In the genomic region with DNA sequence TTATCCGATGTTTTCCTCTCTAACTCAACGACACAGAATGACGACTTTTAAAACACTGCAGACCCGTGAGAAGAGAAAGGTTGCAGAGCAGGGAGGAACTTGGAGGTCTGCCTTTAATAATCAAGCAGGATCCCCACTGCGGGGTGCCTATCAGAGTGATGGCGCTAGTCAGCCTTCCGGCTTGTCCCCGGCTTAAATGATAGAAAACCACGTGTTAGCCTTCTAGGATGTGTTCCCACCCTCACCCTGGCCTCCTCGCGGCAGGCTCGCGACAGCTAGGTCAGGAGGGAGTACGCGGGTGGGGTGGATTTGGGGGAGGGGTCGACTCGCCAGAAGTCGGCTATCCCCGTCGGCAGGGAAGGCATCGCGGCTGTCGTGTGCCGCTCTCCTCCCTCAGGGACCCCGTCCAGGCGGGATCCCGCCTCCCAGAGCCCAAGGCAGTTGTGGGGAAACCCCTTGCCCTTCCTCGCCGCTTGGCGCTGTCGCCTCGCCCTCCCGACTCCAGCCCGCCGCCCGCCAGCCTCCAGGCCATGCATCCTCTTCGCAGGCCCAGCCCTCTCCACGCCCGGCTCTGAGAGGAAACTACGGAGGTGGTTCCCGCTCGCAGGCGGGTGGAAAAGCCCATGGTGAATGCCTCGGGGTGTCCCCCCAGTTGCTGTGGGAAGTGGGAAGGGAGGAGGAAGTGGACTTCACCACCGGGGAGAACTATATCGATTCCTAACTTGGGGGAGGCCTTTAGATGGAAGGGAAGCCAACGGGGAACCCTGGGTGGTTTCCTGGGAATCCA, we compare ENCODE assay signal across 8 cellular contexts. TPM values are rescaled to one million over a fixed set of nuclear protein-coding genes. Genes with fewer than 3 reads are reported as not detected.
DNase-seq lines count a peak whose midpoint lies in the region; ATAC-seq and TF ChIP-seq lines count a peak whose summit lies in the region.

No MANE protein-coding gene starts in this region.

- H3K4me1 ChIP-seq in RWPE2 (ENCODE audit: insufficient read depth, poor library complexity, severe bottlenecking) (peaks cover 26% of the 10 kb centered on the region), foreskin keratinocyte (peaks cover 19% of the 10 kb centered on the region), neuron (ENCODE audit: insufficient read depth, low read length) (peaks cover 40% of the 10 kb centered on the region), subcutaneous abdominal adipose tissue (ENCODE audit: control insufficient read depth in 5 of 5, insufficient read depth in 5 of 5, low read length in 5 of 5) (peaks cover 5 to 41% (median 25%) of the 10 kb centered on the region in 5 donors)

- H3K27ac ChIP-seq in RWPE2 (ENCODE audit: poor library complexity, severe bottlenecking): peak overlapping the region; percentile 84
- peak overlapping the region; percentile 99 for H3K27ac ChIP-seq in foreskin keratinocyte
- H3K27ac ChIP-seq in subcutaneous abdominal adipose tissue (ENCODE audit: low read depth, low read length): peak overlapping the region; percentile 96

- DNase-seq in DMS79 treated with DMSO at 0.1 percent for 48 hours (lab: John Stamatoyannopoulos, UW): peak; percentile 65
- DNase-seq in Kasumi-1 (lab: John Stamatoyannopoulos, UW): peak; percentile 69 to 79
- DNase-seq in RWPE2 (ENCODE audit: low spot score): peak; percentile 83
- peak; percentile 63 for DNase-seq in activated gamma-delta T cell (lab: John Stamatoyannopoulos, UW)
- DNase-seq in foreskin keratinocyte: peak; percentile 73 to 83

- H3K4me3 ChIP-seq in RWPE2 (ENCODE audit: severe bottlenecking) (peak overlapping the region; percentile 88), neuron (ENCODE audit: low read length) (peak overlapping the region; percentile 92), subcutaneous abdominal adipose tissue (ENCODE audit: low read depth in 1 of 5, low read length in 5 of 5) (peak overlapping the region; percentile 82 to 98 (median 92))

- H3K36me3 ChIP-seq in RWPE2 (ENCODE audit: low read depth) (peaks cover 6% of the 10 kb centered on the region), neuron (ENCODE audit: insufficient read depth, low read length) (peaks cover 3% of the 10 kb centered on the region), subcutaneous abdominal adipose tissue (ENCODE audit: control insufficient read depth in 5 of 5, insufficient read depth in 5 of 5, low read length in 5 of 5) (no peaks in the 10 kb centered on the region)

- ATAC-seq in GM21786 (IDR thresholded peaks at IDR 0.05; ENCODE audit: unreplicated experiment): peak; percentile 25
- ATAC-seq in RWPE2 (ENCODE audit: low read depth): peak; percentile 37
- ATAC-seq in foreskin keratinocyte: peak; percentile 61

- H3K27me3 ChIP-seq in RWPE2 (ENCODE audit: insufficient read depth, poor library complexity, severe bottlenecking) (no peaks in the 10 kb centered on the region), foreskin keratinocyte (no peaks in the 10 kb centered on the region), neuron (ENCODE audit: insufficient read depth, low read length) (no peaks in the 10 kb centered on the region), subcutaneous abdominal adipose tissue (ENCODE audit: control insufficient read depth in 5 of 5, insufficient read depth in 4 of 5, low read length in 5 of 5) (no peaks in the 10 kb centered on the region)

- no peak for TF ChIP-seq CTCF in RWPE2 (IDR thresholded peaks at IDR 0.05; ENCODE audit: poor library complexity, severe bottlenecking)
- peak; percentile 14 for TF ChIP-seq CTCF in foreskin keratinocyte (conservative IDR thresholded peaks at IDR 0.05)

- H2AFZ ChIP-seq in neuron (ENCODE audit: low read depth, low read length): peak overlapping the region; percentile 75

- peak overlapping the region; percentile 81 to 99 (median 93) for H3K9ac ChIP-seq in subcutaneous abdominal adipose tissue (ENCODE audit: low read length in 5 of 5)

- H3K9me3 ChIP-seq in RWPE2 (ENCODE audit: severe bottlenecking) (no peaks in the 10 kb centered on the region), neuron (ENCODE audit: low read length) (no peaks in the 10 kb centered on the region), subcutaneous abdominal adipose tissue (ENCODE audit: control insufficient read depth in 5 of 5, low read length in 5 of 5) (no peaks in the 10 kb centered on the region)

RNA-seq across cellular contexts. Expression of gene SMG7, which starts 1.1 kb away (rescaled TPM):
- total RNA-seq in foreskin keratinocyte: 41.4 and 46.2 TPM in 2 replicates
- 11.9 and 14.2 TPM in 2 replicates for polyA plus RNA-seq in foreskin keratinocyte

RNA-seq across cellular contexts. Expression of gene NMNAT2, which starts 53.0 kb away (rescaled TPM):
- 0.11 and 0.24 TPM in 2 replicates for total RNA-seq in foreskin keratinocyte
- polyA plus RNA-seq in foreskin keratinocyte: 0.09 and 0.10 TPM in 2 replicates

Comparison
In these comparisons a context has a peak if more than half of its experiments do, and no peak if none do; other contexts are left out.
1. Peak in every context shown above with its lines: DNase-seq, ATAC-seq, H3K4me3 ChIP-seq and H3K27ac ChIP-seq.